In the genomic region with DNA sequence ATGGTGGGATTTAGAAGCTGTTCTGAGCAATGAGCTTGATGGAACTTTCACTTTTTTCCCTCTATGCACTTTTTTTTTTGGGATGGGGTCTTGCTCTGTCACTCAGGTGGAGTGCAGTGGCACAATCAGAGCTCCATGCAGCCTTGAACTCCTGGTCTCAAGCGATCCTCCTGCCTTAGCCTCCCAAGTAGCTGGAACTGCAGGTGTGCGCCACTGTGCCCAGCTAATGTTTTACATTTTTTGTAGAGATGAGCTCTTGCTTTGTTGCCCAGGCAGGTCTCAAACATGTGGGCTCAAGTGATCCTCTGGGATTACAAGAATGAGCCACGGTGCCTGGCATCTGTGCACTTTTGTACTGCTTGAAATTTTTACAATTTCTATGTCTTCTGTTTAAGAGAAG, we compare ENCODE assay signal across 25 cellular contexts.
"Had no signal": no experiment of that assay in that cellular context is flagged by ENCODE, and none has a peak within 500 bp of the region (broad histone marks: within the 10 kb centered on the region; RNA-seq: fewer than 3 reads in every experiment).

No MANE protein-coding gene starts in this region.

- H3K27ac ChIP-seq: foreskin keratinocyte, thyroid gland, WERI-Rb-1 had no signal

- H3K27me3 ChIP-seq: body of pancreas, foreskin keratinocyte, thyroid gland had no signal

- H3K4me1 Mint-ChIP-seq: activated CD4-positive, alpha-beta T cell treated with anti-CD3 and anti-CD28 coated beads, Interleukin-2, amount 10 ng/mL, durations not matched to agents 7 days and 5 days had no signal

- DNase-seq: activated CD4-positive, alpha-beta T cell treated with anti-CD3 and anti-CD28 coated beads, Interleukin-2, amount 10 ng/mL, durations not matched to agents 7 days and 5 days; activated CD4-positive, CD25-positive, alpha-beta regulatory T cell treated with anti-CD3 and anti-CD28 coated beads, Interleukin-2, amount 50 U/mL, for 72 hours; activated CD8-positive, alpha-beta T cell treated with anti-CD3 and anti-CD28 coated beads, Interleukin-2, amount 10 ng/mL, durations not matched to agents 7 days and 5 days; activated gamma-delta T cell; anterior cingulate cortex; body of pancreas; effector CD4-positive, alpha-beta T cell; erythroblast; hippocampal formation; kidney glomerular epithelial cell; retina; stimulated activated CD4-positive, alpha-beta T cell treated with anti-CD3 and anti-CD28 coated beads, Interleukin-12 subunit alpha, Interleukin-12 subunit beta, amount 100 ng/mL, for 4 hours; stimulated activated CD4-positive, alpha-beta T cell treated with anti-CD3 and anti-CD28 coated beads, Interleukin-4, amount 100 ng/mL, for 4 hours; substantia nigra; T-cell; thyroid gland; WERI-Rb-1 had no signal

- H3K4me3 ChIP-seq: body of pancreas, thyroid gland had no signal

- H3K9me3 ChIP-seq: body of pancreas, thyroid gland had no signal

- H3K36me3 ChIP-seq: thyroid gland, WERI-Rb-1 had no signal

- H3K9me3 Mint-ChIP-seq: activated T-helper 1 cell treated with anti-CD3 and anti-CD28 coated beads, Interleukin-12 subunit alpha, Interleukin-12 subunit beta, Interleukin-2, Interleukin-4 antibody, amounts not matched to agents 30 ng/mL and 10 ng/mL and 1 ng/mL, durations not matched to agents 14 hours and 24 hours and 36 hours; dendritic cell treated with granulocyte-macrophage colony-stimulating factor and Interleukin-4, amounts not matched to agents 40 ng/mL and 50 ng/mL, for 4 days had no signal

- H3K27ac Mint-ChIP-seq: activated CD4-positive, alpha-beta T cell treated with anti-CD3 and anti-CD28 coated beads, Interleukin-2, amount 10 ng/mL, durations not matched to agents 7 days and 5 days; activated CD8-positive, alpha-beta T cell treated with anti-CD3 and anti-CD28 coated beads, Interleukin-2, amount 10 ng/mL, durations not matched to agents 7 days and 5 days; activated naive CD4-positive, alpha-beta T cell treated with anti-CD3 and anti-CD28 coated beads, Interleukin-2, amount 50 U/mL, for 24 hours; activated T-helper 1 cell treated with anti-CD3 and anti-CD28 coated beads, Interleukin-12 subunit alpha, Interleukin-12 subunit beta, Interleukin-2, Interleukin-4 antibody, amounts not matched to agents 30 ng/mL and 10 ng/mL and 1 ng/mL, durations not matched to agents 14 hours and 24 hours and 36 hours; dendritic cell treated with granulocyte-macrophage colony-stimulating factor and Interleukin-4, amounts not matched to agents 40 ng/mL and 50 ng/mL, for 4 days; memory B cell; stimulated activated naive CD8-positive, alpha-beta T cell treated with anti-CD3 and anti-CD28 coated beads, Interleukin-15, Interleukin-2, amounts not matched to agents 100 ng/mL and 50 ng/mL, for 24 hours; T-cell; T-helper 2 cell treated with Interferon-gamma antibody and Interleukin-4, amounts not matched to agents 5 μg/mL and 100 μg/mL, for 36 hours had no signal

- H3K27me3 Mint-ChIP-seq: activated CD4-positive, alpha-beta T cell treated with anti-CD3 and anti-CD28 coated beads, Interleukin-2, amount 10 ng/mL, durations not matched to agents 7 days and 5 days; activated naive CD4-positive, alpha-beta T cell treated with anti-CD3 and anti-CD28 coated beads, Interleukin-2, amount 50 U/mL, for 24 hours; dendritic cell treated with granulocyte-macrophage colony-stimulating factor and Interleukin-4, amounts not matched to agents 40 ng/mL and 50 ng/mL, for 4 days; memory B cell; stimulated activated naive CD8-positive, alpha-beta T cell treated with anti-CD3 and anti-CD28 coated beads, Interleukin-15, Interleukin-2, amounts not matched to agents 100 ng/mL and 50 ng/mL, for 24 hours; T-cell had no signal

- ATAC-seq: activated CD8-positive, alpha-beta T cell treated with anti-CD3 and anti-CD28 coated beads, Interleukin-2, amount 10 ng/mL, durations not matched to agents 7 days and 5 days; body of pancreas; foreskin keratinocyte; T-cell had no signal

- H3K4me3 Mint-ChIP-seq: activated CD4-positive, alpha-beta T cell treated with anti-CD3 and anti-CD28 coated beads, Interleukin-2, amount 10 ng/mL, durations not matched to agents 7 days and 5 days; activated CD8-positive, alpha-beta T cell treated with anti-CD3 and anti-CD28 coated beads, Interleukin-2, amount 10 ng/mL, durations not matched to agents 7 days and 5 days; activated naive CD4-positive, alpha-beta T cell treated with anti-CD3 and anti-CD28 coated beads, Interleukin-2, amount 50 U/mL, for 24 hours; activated T-helper 1 cell treated with anti-CD3 and anti-CD28 coated beads, Interleukin-12 subunit alpha, Interleukin-12 subunit beta, Interleukin-2, Interleukin-4 antibody, amounts not matched to agents 30 ng/mL and 10 ng/mL and 1 ng/mL, durations not matched to agents 14 hours and 24 hours and 36 hours; dendritic cell treated with granulocyte-macrophage colony-stimulating factor and Interleukin-4, amounts not matched to agents 40 ng/mL and 50 ng/mL, for 4 days; memory B cell; nephron; stimulated activated naive CD8-positive, alpha-beta T cell treated with anti-CD3 and anti-CD28 coated beads, Interleukin-15, Interleukin-2, amounts not matched to agents 100 ng/mL and 50 ng/mL, for 24 hours; T-cell; T-helper 2 cell treated with Interferon-gamma antibody and Interleukin-4, amounts not matched to agents 5 μg/mL and 100 μg/mL, for 36 hours had no signal
